9 cellular contexts compared by ENCODE assay signal in genomic region chr9:100219347-100219746, GRCh38.
A peak's percentile ranks its signal among the peaks of the same experiment; 100 is the strongest.
DNase-seq lines count a peak whose midpoint lies in the region; ATAC-seq and TF ChIP-seq lines count a peak whose summit lies in the region.
"Had no signal": no experiment of that assay in that cellular context is flagged by ENCODE, and none has a peak within 500 bp of the region (broad histone marks: within the 10 kb centered on the region; RNA-seq: fewer than 3 reads in every experiment).

No MANE protein-coding gene starts in this region.

- peaks cover 7 to 11% of the 10 kb centered on the region in 2 donors for H3K4me1 Mint-ChIP-seq in natural killer cell treated with Interleukin-12 subunit alpha and Interleukin-12 subunit beta and Interleukin-15 and Interleukin-18, amount 100 ng/mL, for 72 hours (ENCODE audit: low read depth in 2 of 2)
- H3K4me1 Mint-ChIP-seq in natural killer cell = no peaks in the 10 kb centered on the region
- peaks cover 11% of the 10 kb centered on the region for H3K4me1 Mint-ChIP-seq in stimulated activated effector memory CD8-positive, alpha-beta T cell treated with anti-CD3 and anti-CD28 coated beads, Interleukin-12 subunit alpha, Interleukin-12 subunit beta, amount 100 ng/mL, for 72 hours

- intact Hi-C loops in natural killer cell (cut with micrococcal nuclease) = loop anchor here (10.0 kb wide), 1 partner anchor 395 kb away; the partner anchor contains the start of gene NR4A3

- no peak overlapping the region for H3K4me3 ChIP-seq in effector memory CD4-positive, alpha-beta T cell (ENCODE audit: insufficient read depth, low read depth, low read length, poor library complexity, severe bottlenecking)

- no peaks in the 10 kb centered on the region for H3K27me3 ChIP-seq in effector memory CD4-positive, alpha-beta T cell (replicated peaks; ENCODE audit: control insufficient read depth, insufficient read depth, low read length, poor library complexity, severe bottlenecking)

- H3K4me3 Mint-ChIP-seq in natural killer cell treated with Interleukin-12 subunit alpha and Interleukin-12 subunit beta and Interleukin-15 and Interleukin-18, amount 100 ng/mL, for 72 hours = peak overlapping the region; percentile 21
- no peak overlapping the region for H3K4me3 Mint-ChIP-seq in natural killer cell
- H3K4me3 Mint-ChIP-seq in stimulated activated effector memory CD8-positive, alpha-beta T cell treated with anti-CD3 and anti-CD28 coated beads, Interleukin-12 subunit alpha, Interleukin-12 subunit beta, amount 100 ng/mL, for 72 hours = no peak overlapping the region
- H3K4me3 Mint-ChIP-seq: activated naive CD4-positive, alpha-beta T cell treated with anti-CD3 and anti-CD28 coated beads for 36 hours had no signal

- H3K36me3 Mint-ChIP-seq in natural killer cell treated with Interleukin-12 subunit alpha and Interleukin-12 subunit beta and Interleukin-15 and Interleukin-18, amount 100 ng/mL, for 72 hours = no peaks in the 10 kb centered on the region
- H3K36me3 Mint-ChIP-seq in natural killer cell = no peaks in the 10 kb centered on the region
- H3K36me3 Mint-ChIP-seq in stimulated activated effector memory CD8-positive, alpha-beta T cell treated with anti-CD3 and anti-CD28 coated beads, Interleukin-12 subunit alpha, Interleukin-12 subunit beta, amount 100 ng/mL, for 72 hours = no peaks in the 10 kb centered on the region

- H3K27me3 Mint-ChIP-seq in natural killer cell treated with Interleukin-12 subunit alpha and Interleukin-12 subunit beta and Interleukin-15 and Interleukin-18, amount 100 ng/mL, for 72 hours = no peaks in the 10 kb centered on the region
- no peaks in the 10 kb centered on the region for H3K27me3 Mint-ChIP-seq in natural killer cell (ENCODE audit: low read depth in 2 of 2)

- peak overlapping the region; percentile 6 to 29 for H3K27ac Mint-ChIP-seq in natural killer cell treated with Interleukin-12 subunit alpha and Interleukin-12 subunit beta and Interleukin-15 and Interleukin-18, amount 100 ng/mL, for 72 hours
- no peak overlapping the region for H3K27ac Mint-ChIP-seq in natural killer cell
- H3K27ac Mint-ChIP-seq in stimulated activated effector memory CD8-positive, alpha-beta T cell treated with anti-CD3 and anti-CD28 coated beads, Interleukin-12 subunit alpha, Interleukin-12 subunit beta, amount 100 ng/mL, for 72 hours = peak overlapping the region; percentile 12
- H3K27ac Mint-ChIP-seq: activated naive CD4-positive, alpha-beta T cell treated with anti-CD3 and anti-CD28 coated beads for 36 hours had no signal

- H3K27ac ChIP-seq in effector memory CD4-positive, alpha-beta T cell (ENCODE audit: insufficient read depth, low read length, poor library complexity, severe bottlenecking) = no peak overlapping the region

- H3K36me3 ChIP-seq in effector memory CD4-positive, alpha-beta T cell (ENCODE audit: control insufficient read depth, insufficient read depth, low read length) = no peaks in the 10 kb centered on the region

- DNase-seq in natural killer cell treated with Interleukin-12 subunit alpha and Interleukin-12 subunit beta and Interleukin-15 and Interleukin-18, amount 100 ng/mL, for 72 hours (ENCODE audit: low spot score) = no peak
- DNase-seq in natural killer cell (no peak), T1000 (lab: John Stamatoyannopoulos, UW) (no peak), germinal center (ENCODE audit: low spot score) (no peak)
- peak in 1 of 2 donors; percentile 51 for DNase-seq in stimulated activated effector memory CD8-positive, alpha-beta T cell treated with anti-CD3 and anti-CD28 coated beads, Interleukin-12 subunit alpha, Interleukin-12 subunit beta, amount 100 ng/mL, for 72 hours (ENCODE audit: low spot score in 2 of 2)
- DNase-seq in effector memory CD4-positive, alpha-beta T cell = no peak
- DNase-seq: activated naive CD4-positive, alpha-beta T cell treated with anti-CD3 and anti-CD28 coated beads for 36 hours had no signal

- ATAC-seq in natural killer cell treated with Interleukin-12 subunit alpha and Interleukin-12 subunit beta and Interleukin-15 and Interleukin-18, amount 100 ng/mL, for 72 hours = peak in 1 of 2 donors; percentile 81
- ATAC-seq in natural killer cell (no peak), GM21723 (IDR thresholded peaks at IDR 0.05; ENCODE audit: unreplicated experiment) (peak; percentile 66), HG03378 (IDR thresholded peaks at IDR 0.05; ENCODE audit: unreplicated experiment) (peak; percentile 75)
- peak; percentile 85 for ATAC-seq in stimulated activated effector memory CD8-positive, alpha-beta T cell treated with anti-CD3 and anti-CD28 coated beads, Interleukin-12 subunit alpha, Interleukin-12 subunit beta, amount 100 ng/mL, for 72 hours

- H3K4me1 ChIP-seq in effector memory CD4-positive, alpha-beta T cell (ENCODE audit: control insufficient read depth, insufficient read depth, low read length, poor library complexity, severe bottlenecking) = no peaks in the 10 kb centered on the region

- no peaks in the 10 kb centered on the region for H3K9me3 ChIP-seq in effector memory CD4-positive, alpha-beta T cell (ENCODE audit: control insufficient read depth, low read length)

- no peak for TF ChIP-seq CTCF in natural killer cell (IDR thresholded peaks at IDR 0.05)

- H3K9me3 Mint-ChIP-seq in natural killer cell treated with Interleukin-12 subunit alpha and Interleukin-12 subunit beta and Interleukin-15 and Interleukin-18, amount 100 ng/mL, for 72 hours = no peaks in the 10 kb centered on the region
- no peaks in the 10 kb centered on the region for H3K9me3 Mint-ChIP-seq in natural killer cell
- H3K9me3 Mint-ChIP-seq in stimulated activated effector memory CD8-positive, alpha-beta T cell treated with anti-CD3 and anti-CD28 coated beads, Interleukin-12 subunit alpha, Interleukin-12 subunit beta, amount 100 ng/mL, for 72 hours = no peaks in the 10 kb centered on the region
- H3K9me3 Mint-ChIP-seq: activated naive CD4-positive, alpha-beta T cell treated with anti-CD3 and anti-CD28 coated beads for 36 hours had no signal

Comparison
In these comparisons a context has a peak if more than half of its experiments do, and no peak if none do; other contexts are left out.
1. H3K27ac Mint-ChIP-seq: peak in natural killer cell treated with Interleukin-12 subunit alpha and Interleukin-12 subunit beta and Interleukin-15 and Interleukin-18, amount 100 ng/mL, for 72 hours (2 of 2) and stimulated activated effector memory CD8-positive, alpha-beta T cell treated with anti-CD3 and anti-CD28 coated beads, Interleukin-12 subunit alpha, Interleukin-12 subunit beta, amount 100 ng/mL, for 72 hours (single experiment); none in natural killer cell (0 of 2).
2. ATAC-seq: peak in GM21723 (single experiment), HG03378 (single experiment) and stimulated activated effector memory CD8-positive, alpha-beta T cell treated with anti-CD3 and anti-CD28 coated beads, Interleukin-12 subunit alpha, Interleukin-12 subunit beta, amount 100 ng/mL, for 72 hours (single experiment); none in natural killer cell (0 of 3).